Comparison of ENCODE assay signal across 15 cellular contexts in genomic region chr1:98422821-98423220, GRCh38.
"Had no signal": no experiment of that assay in that cellular context is flagged by ENCODE, and none has a peak within 500 bp of the region (broad histone marks: within the 10 kb centered on the region; RNA-seq: fewer than 3 reads in every experiment).

No MANE protein-coding gene starts in this region.

- H3K36me3 Mint-ChIP-seq: activated naive CD4-positive, alpha-beta T cell treated with anti-CD3 and anti-CD28 coated beads, Interleukin-2, amount 50 U/mL, for 72 hours; naive thymus-derived CD4-positive, alpha-beta T cell; WTC11 had no signal

- H3K27me3 Mint-ChIP-seq: naive thymus-derived CD4-positive, alpha-beta T cell; T-helper 17 cell had no signal

- H3K27ac Mint-ChIP-seq: activated naive CD4-positive, alpha-beta T cell treated with anti-CD3 and anti-CD28 coated beads, Interleukin-2, amount 50 U/mL, for 72 hours; activated T-cell treated with anti-CD3 and anti-CD28 coated beads, Interleukin-2, amount 50 U/mL, for 72 hours; naive thymus-derived CD4-positive, alpha-beta T cell; T-helper 17 cell; WTC11 had no signal

- H3K9me3 Mint-ChIP-seq: activated T-cell treated with anti-CD3 and anti-CD28 coated beads, Interleukin-2, amount 50 U/mL, for 72 hours; WTC11 had no signal

- H3K36me3 ChIP-seq: gastrocnemius medialis, ovary, thoracic aorta had no signal

- H3K4me1 ChIP-seq: gastrocnemius medialis had no signal

- H3K27ac ChIP-seq: gastrocnemius medialis, ovary, thoracic aorta had no signal

- FAIRE-seq: keratinocyte had no signal

- H3K4me3 Mint-ChIP-seq: activated T-cell treated with anti-CD3 and anti-CD28 coated beads, Interleukin-2, amount 50 U/mL, for 72 hours; naive thymus-derived CD4-positive, alpha-beta T cell; T-helper 17 cell; WTC11 had no signal

- H3K4me1 Mint-ChIP-seq: naive thymus-derived CD4-positive, alpha-beta T cell; T-helper 17 cell had no signal

- DNase-seq: activated CD4-positive, alpha-beta T cell treated with anti-CD3 and anti-CD28 coated beads for 48 hours; activated CD8-positive, alpha-beta memory T cell treated with anti-CD3 and anti-CD28 coated beads, Interleukin-2, amount 50 U/mL, for 48 hours; activated gamma-delta T cell; activated T-cell treated with anti-CD3 and anti-CD28 coated beads, Interleukin-2, amount 50 U/mL, for 72 hours; effector CD8-positive, alpha-beta T cell; gastrocnemius medialis; naive thymus-derived CD4-positive, alpha-beta T cell; ovary; stimulated activated CD4-positive, alpha-beta T cell treated with anti-CD3 and anti-CD28 coated beads, Interleukin-12 subunit alpha, Interleukin-12 subunit beta, amount 100 ng/mL, for 4 hours; stimulated activated CD4-positive, alpha-beta T cell treated with anti-CD3 and anti-CD28 coated beads, Interleukin-2, amount 100 ng/mL, for 24 hours; T-helper 17 cell had no signal

- H3K4me3 ChIP-seq: gastrocnemius medialis, ovary, thoracic aorta had no signal

- H3K27me3 ChIP-seq: gastrocnemius medialis, ovary had no signal

- H3K9me3 ChIP-seq: gastrocnemius medialis, ovary, thoracic aorta had no signal
